13 cellular contexts compared by ENCODE assay signal in the genomic region with DNA sequence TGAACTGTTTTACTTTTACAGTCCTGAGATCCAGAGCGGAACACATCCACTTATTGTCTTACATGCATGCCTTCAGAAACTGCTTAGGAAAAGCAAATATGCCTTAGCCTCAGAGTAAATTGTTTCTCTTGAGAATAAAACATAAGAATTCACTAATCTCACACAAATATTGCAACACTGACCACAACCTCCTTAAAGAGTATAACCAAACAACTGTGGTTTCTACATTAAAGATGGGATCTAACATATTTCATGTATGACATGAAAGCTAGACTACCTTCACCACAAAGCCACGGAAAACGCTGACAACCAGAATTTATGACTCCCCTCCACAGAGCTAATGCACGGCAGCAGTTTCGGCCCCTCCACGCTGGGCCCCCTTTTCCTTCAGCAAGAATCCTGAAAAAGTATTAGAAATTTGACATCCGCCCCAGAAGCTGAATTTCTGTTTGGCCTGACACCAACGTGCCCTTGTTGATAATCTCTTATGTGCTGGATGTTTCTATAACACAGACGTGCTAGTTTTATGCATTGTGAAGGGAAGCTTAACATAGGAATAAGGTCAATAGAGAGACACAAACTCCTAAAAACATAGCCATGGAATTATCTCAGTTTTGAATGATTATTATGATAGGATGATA.
DNase-seq lines count a peak whose midpoint lies in the region; ATAC-seq and TF ChIP-seq lines count a peak whose summit lies in the region.
"Had no signal": no experiment of that assay in that cellular context is flagged by ENCODE, and none has a peak within 500 bp of the region (broad histone marks: within the 10 kb centered on the region; RNA-seq: fewer than 3 reads in every experiment).

No MANE protein-coding gene starts in this region.

- no peaks in the 10 kb centered on the region for H3K36me3 Mint-ChIP-seq in activated CD8-positive, alpha-beta T cell treated with anti-CD3 and anti-CD28 coated beads for 36 hours (ENCODE audit: low read depth)

- H3K4me1 Mint-ChIP-seq in activated CD8-positive, alpha-beta T cell treated with anti-CD3 and anti-CD28 coated beads for 36 hours (ENCODE audit: low read depth) = peaks cover 8% of the 10 kb centered on the region
- H3K4me1 Mint-ChIP-seq: H9 had no signal

- POLR2A ChIA-PET in activated CD8-positive, alpha-beta T cell treated with anti-CD3 and anti-CD28 coated beads for 36 hours (lab: Charles Lee) = interaction anchor here (0.9 kb wide), 1 partner anchor 8 kb away, joined by 3 read pairs; no protein-coding TSS in a partner anchor

- H3K9me3 Mint-ChIP-seq in activated CD8-positive, alpha-beta T cell treated with anti-CD3 and anti-CD28 coated beads for 36 hours = peaks cover 8% of the 10 kb centered on the region
- H3K9me3 Mint-ChIP-seq: H9 had no signal

- no peaks in the 10 kb centered on the region for H3K36me3 ChIP-seq in kidney epithelial cell (ENCODE audit: control insufficient read depth, insufficient read depth, low read length)

- H3K27ac Mint-ChIP-seq in activated CD8-positive, alpha-beta T cell treated with anti-CD3 and anti-CD28 coated beads for 36 hours = no peak overlapping the region
- H3K27ac Mint-ChIP-seq: activated T-cell treated with anti-CD3 and anti-CD28 coated beads, Interleukin-2, amount 50 U/mL, for 72 hours; H9 had no signal

- DNase-seq in AG09309 (ENCODE audit: low read depth) = peak; percentile 96
- peak; percentile 46 for DNase-seq in HT-29 (ENCODE audit: low spot score)
- DNase-seq in activated CD8-positive, alpha-beta T cell treated with anti-CD3 and anti-CD28 coated beads for 36 hours = peak; percentile 29
- DNase-seq in kidney epithelial cell (ENCODE audit: low read depth) = peak; percentile 61
- no peak for DNase-seq in epidermal melanocyte (ENCODE audit: insufficient read length, low spot score)
- DNase-seq in NCI-H2171 treated with DMSO at 0.1 percent for 48 hours (lab: John Stamatoyannopoulos, UW) = no peak
- DNase-seq: Caco-2, H9, immature natural killer cell, psoas muscle had no signal

- no peaks in the 10 kb centered on the region for H3K27me3 ChIP-seq in kidney epithelial cell (ENCODE audit: control insufficient read depth, insufficient read depth, low read length)

- intact Hi-C loops in activated CD8-positive, alpha-beta T cell treated with anti-CD3 and anti-CD28 coated beads for 36 hours (cut with micrococcal nuclease) = no loop called here

- no peak for ATAC-seq in activated CD8-positive, alpha-beta T cell treated with anti-CD3 and anti-CD28 coated beads for 36 hours
- no peak for ATAC-seq in HG02642 (IDR thresholded peaks at IDR 0.05; ENCODE audit: poor library complexity, unreplicated experiment)
- no peak for ATAC-seq in GM18498 (IDR thresholded peaks at IDR 0.05; ENCODE audit: unreplicated experiment)
- ATAC-seq: activated T-cell treated with anti-CD3 and anti-CD28 coated beads, Interleukin-2, amount 50 U/mL, for 72 hours; psoas muscle had no signal

- no peak overlapping the region for H3K4me3 ChIP-seq in AG09309 (ENCODE audit: control insufficient read depth, low read depth, low read length)
- no peak overlapping the region for H3K4me3 ChIP-seq in kidney epithelial cell (ENCODE audit: low read depth, low read length)
- H3K4me3 ChIP-seq: psoas muscle had no signal

- peaks cover 16% of the 10 kb centered on the region for H3K27me3 Mint-ChIP-seq in activated CD8-positive, alpha-beta T cell treated with anti-CD3 and anti-CD28 coated beads for 36 hours

- CTCF ChIA-PET in activated CD8-positive, alpha-beta T cell treated with anti-CD3 and anti-CD28 coated beads for 36 hours (lab: Charles Lee) = no interaction called here

- no peak overlapping the region for H3K4me3 Mint-ChIP-seq in activated CD8-positive, alpha-beta T cell treated with anti-CD3 and anti-CD28 coated beads for 36 hours
- H3K4me3 Mint-ChIP-seq: H9 had no signal

- TF ChIP-seq CTCF in AG09309 (IDR thresholded peaks at IDR 0.05; ENCODE audit: control insufficient read depth, insufficient read depth, low read depth, low read length, missing control alignments) (no peak), kidney epithelial cell (IDR thresholded peaks at IDR 0.05; ENCODE audit: insufficient read depth, low read length, poor library complexity, severe bottlenecking) (no peak)
- TF ChIP-seq CTCF in activated CD8-positive, alpha-beta T cell treated with anti-CD3 and anti-CD28 coated beads for 36 hours (IDR thresholded peaks at IDR 0.05) = no peak

Comparison
In these comparisons a context has a peak if more than half of its experiments do, and no peak if none do; other contexts are left out.
1. DNase-seq: peak in AG09309 (single experiment), HT-29 (single experiment), activated CD8-positive, alpha-beta T cell treated with anti-CD3 and anti-CD28 coated beads for 36 hours (single experiment) and kidney epithelial cell (single experiment); none in epidermal melanocyte (single experiment) and NCI-H2171 treated with DMSO at 0.1 percent for 48 hours (single experiment).